8 cellular contexts compared by ENCODE assay signal in genomic region chr3:48400824-48401433, GRCh38. TPM values are rescaled to one million over a fixed set of nuclear protein-coding genes. Genes with fewer than 3 reads are reported as not detected.
A peak's percentile ranks its signal among the peaks of the same experiment; 100 is the strongest.
DNase-seq lines count a peak whose midpoint lies in the region; ATAC-seq, FAIRE-seq and TF ChIP-seq lines count a peak whose summit lies in the region.

No MANE protein-coding gene starts in this region.

- FAIRE-seq in G401.6 (lab: Jason Lieb, UNC) = peak; percentile 76

- no peak overlapping the region for H3K4me3 Mint-ChIP-seq in brain

- H3K36me3 Mint-ChIP-seq in brain = peaks cover 6% of the 10 kb centered on the region

- ATAC-seq in GM21619 (IDR thresholded peaks at IDR 0.05; ENCODE audit: unreplicated experiment) = no peak
- no peak for ATAC-seq in GM21367 (IDR thresholded peaks at IDR 0.05; ENCODE audit: unreplicated experiment)

- peak overlapping the region; percentile 28 to 87 (median 61) for H3K27ac Mint-ChIP-seq in brain

- TF ChIP-seq CTCF in LNCAP (IDR thresholded peaks at IDR 0.05) = peak; percentile 62
- TF ChIP-seq CTCF in brain (conservative IDR thresholded peaks at IDR 0.05) = peak; percentile 87 to 90

- H3K4me1 Mint-ChIP-seq in brain = no peaks in the 10 kb centered on the region

- DNase-seq in T-helper 22 cell (ENCODE audit: low read depth) (peak; percentile 40), iPS-NIHi7 (ENCODE audit: extremely low spot score) (peak; percentile 89)
- peak; percentile 30 to 47 for DNase-seq in stimulated activated CD4-positive, alpha-beta T cell treated with anti-CD3 and anti-CD28 coated beads, Interleukin-15, amount 100 ng/mL, for 48 hours (ENCODE audit: low read depth in 2 of 2)

- H3K27me3 Mint-ChIP-seq in brain = peaks cover 12% of the 10 kb centered on the region

- H3K9me3 Mint-ChIP-seq in brain = no peaks in the 10 kb centered on the region

RNA-seq across cellular contexts. Expression of gene FBXW12, which starts 28.9 kb away (rescaled TPM):
- not detected for polyA plus RNA-seq in brain (ENCODE audit: insufficient read depth, low read depth, low replicate concordance)

RNA-seq across cellular contexts. Expression of gene PLXNB1, which starts 29.0 kb away (rescaled TPM):
- 70.1 TPM for polyA plus RNA-seq in brain (ENCODE audit: insufficient read depth, low read depth, low replicate concordance)

RNA-seq across cellular contexts. Expression of gene CCDC51, which starts 39.0 kb away (rescaled TPM):
- polyA plus RNA-seq in brain (ENCODE audit: insufficient read depth, low read depth, low replicate concordance) = 11.4 TPM

RNA-seq across cellular contexts. Expression of gene TMA7, which starts 39.1 kb away (rescaled TPM):
- polyA plus RNA-seq in brain (ENCODE audit: insufficient read depth, low read depth, low replicate concordance) = 232 TPM

RNA-seq across cellular contexts. Expression of gene ATRIP, which starts 45.6 kb away (rescaled TPM):
- polyA plus RNA-seq in brain (ENCODE audit: insufficient read depth, low read depth, low replicate concordance) = 5.9 TPM

Comparison
In these comparisons a context has a peak if more than half of its experiments do, and no peak if none do; other contexts are left out.
1. DNase-seq: peak in every context shown above with its lines; median percentile 89 in iPS-NIHi7; 40 in T-helper 22 cell; 38 in stimulated activated CD4-positive, alpha-beta T cell treated with anti-CD3 and anti-CD28 coated beads, Interleukin-15, amount 100 ng/mL, for 48 hours.